Comparison of ENCODE assay signal across 1 cellular context in the genomic region with DNA sequence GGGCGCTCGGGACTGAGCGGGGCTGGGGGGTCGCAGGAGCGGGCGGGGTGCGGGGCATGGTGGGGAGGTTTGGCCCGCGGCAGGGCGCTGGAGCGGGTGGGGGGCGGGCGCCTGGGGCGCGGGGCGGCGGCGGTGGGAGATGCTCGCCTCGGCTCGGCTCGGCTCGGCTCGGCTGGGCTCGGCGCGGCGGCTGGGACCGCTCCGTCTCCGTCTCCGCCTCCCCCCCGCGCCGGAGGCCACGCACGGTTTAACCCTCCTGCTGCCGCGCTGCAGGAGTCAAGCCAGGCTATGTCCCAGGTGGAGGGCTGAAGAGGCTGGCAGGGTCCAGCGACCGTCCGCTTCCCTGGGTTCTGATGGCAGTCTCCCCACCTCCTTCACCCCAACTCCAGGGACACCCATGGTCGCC.
TF ChIP-seq lines count a peak whose summit lies in the region.

Gene PIANP (minus strand): TSS at position 170 of the 406 bp plus-strand sequence. CDS start 2,754 bp downstream, outside the sequence.

TF ChIP-seq in GM23338, 12 proteins besides CTCF, POLR2A, EP300 and RAD21 (continued from another document):
- TF ChIP-seq, protein P1, sequence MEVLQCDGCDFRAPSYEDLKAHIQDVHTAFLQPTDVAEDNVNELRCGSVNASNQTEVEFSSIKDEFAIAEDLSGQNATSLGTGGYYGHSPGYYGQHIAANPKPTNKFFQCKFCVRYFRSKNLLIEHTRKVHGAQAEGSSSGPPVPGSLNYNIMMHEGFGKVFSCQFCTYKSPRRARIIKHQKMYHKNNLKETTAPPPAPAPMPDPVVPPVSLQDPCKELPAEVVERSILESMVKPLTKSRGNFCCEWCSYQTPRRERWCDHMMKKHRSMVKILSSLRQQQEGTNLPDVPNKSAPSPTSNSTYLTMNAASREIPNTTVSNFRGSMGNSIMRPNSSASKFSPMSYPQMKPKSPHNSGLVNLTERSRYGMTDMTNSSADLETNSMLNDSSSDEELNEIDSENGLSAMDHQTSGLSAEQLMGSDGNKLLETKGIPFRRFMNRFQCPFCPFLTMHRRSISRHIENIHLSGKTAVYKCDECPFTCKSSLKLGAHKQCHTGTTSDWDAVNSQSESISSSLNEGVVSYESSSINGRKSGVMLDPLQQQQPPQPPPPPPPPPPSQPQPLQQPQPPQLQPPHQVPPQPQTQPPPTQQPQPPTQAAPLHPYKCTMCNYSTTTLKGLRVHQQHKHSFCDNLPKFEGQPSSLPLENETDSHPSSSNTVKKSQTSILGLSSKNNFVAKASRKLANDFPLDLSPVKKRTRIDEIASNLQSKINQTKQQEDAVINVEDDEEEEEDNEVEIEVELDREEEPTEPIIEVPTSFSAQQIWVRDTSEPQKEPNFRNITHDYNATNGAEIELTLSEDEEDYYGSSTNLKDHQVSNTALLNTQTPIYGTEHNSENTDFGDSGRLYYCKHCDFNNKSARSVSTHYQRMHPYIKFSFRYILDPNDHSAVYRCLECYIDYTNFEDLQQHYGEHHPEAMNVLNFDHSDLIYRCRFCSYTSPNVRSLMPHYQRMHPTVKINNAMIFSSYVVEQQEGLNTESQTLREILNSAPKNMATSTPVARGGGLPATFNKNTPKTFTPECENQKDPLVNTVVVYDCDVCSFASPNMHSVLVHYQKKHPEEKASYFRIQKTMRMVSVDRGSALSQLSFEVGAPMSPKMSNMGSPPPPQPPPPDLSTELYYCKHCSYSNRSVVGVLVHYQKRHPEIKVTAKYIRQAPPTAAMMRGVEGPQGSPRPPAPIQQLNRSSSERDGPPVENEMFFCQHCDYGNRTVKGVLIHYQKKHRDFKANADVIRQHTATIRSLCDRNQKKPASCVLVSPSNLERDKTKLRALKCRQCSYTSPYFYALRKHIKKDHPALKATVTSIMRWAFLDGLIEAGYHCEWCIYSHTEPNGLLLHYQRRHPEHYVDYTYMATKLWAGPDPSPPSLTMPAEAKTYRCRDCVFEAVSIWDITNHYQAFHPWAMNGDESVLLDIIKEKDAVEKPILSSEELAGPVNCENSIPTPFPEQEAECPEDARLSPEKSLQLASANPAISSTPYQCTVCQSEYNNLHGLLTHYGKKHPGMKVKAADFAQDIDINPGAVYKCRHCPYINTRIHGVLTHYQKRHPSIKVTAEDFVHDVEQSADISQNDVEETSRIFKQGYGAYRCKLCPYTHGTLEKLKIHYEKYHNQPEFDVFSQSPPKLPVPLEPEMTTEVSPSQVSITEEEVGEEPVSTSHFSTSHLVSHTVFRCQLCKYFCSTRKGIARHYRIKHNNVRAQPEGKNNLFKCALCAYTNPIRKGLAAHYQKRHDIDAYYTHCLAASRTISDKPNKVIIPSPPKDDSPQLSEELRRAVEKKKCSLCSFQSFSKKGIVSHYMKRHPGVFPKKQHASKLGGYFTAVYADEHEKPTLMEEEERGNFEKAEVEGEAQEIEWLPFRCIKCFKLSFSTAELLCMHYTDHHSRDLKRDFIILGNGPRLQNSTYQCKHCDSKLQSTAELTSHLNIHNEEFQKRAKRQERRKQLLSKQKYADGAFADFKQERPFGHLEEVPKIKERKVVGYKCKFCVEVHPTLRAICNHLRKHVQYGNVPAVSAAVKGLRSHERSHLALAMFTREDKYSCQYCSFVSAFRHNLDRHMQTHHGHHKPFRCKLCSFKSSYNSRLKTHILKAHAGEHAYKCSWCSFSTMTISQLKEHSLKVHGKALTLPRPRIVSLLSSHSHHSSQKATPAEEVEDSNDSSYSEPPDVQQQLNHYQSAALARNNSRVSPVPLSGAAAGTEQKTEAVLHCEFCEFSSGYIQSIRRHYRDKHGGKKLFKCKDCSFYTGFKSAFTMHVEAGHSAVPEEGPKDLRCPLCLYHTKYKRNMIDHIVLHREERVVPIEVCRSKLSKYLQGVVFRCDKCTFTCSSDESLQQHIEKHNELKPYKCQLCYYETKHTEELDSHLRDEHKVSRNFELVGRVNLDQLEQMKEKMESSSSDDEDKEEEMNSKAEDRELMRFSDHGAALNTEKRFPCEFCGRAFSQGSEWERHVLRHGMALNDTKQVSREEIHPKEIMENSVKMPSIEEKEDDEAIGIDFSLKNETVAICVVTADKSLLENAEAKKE (CRISPR knock-in tag; IDR thresholded peaks at IDR 0.05), result no peak
- no peak for TF ChIP-seq ETS1 (IDR thresholded peaks at IDR 0.05)
- no peak for TF ChIP-seq JUNB (IDR thresholded peaks at IDR 0.05; ENCODE audit: unreplicated experiment)
